ENCODE assay signal across 21 cellular contexts in genomic region chr3:96267577-96267976, GRCh38.
DNase-seq lines count a peak whose midpoint lies in the region; ATAC-seq, FAIRE-seq and TF ChIP-seq lines count a peak whose summit lies in the region.
"Had no signal": no experiment of that assay in that cellular context is flagged by ENCODE, and none has a peak within 500 bp of the region (broad histone marks: within the 10 kb centered on the region; RNA-seq: fewer than 3 reads in every experiment).

No MANE protein-coding gene starts in this region.

- H3K9me1 ChIP-seq in endothelial cell of umbilical vein (replicated peaks; ENCODE audit: control insufficient read depth, extremely low read depth, insufficient read depth, low read length) = no peaks in the 10 kb centered on the region

- CTCF ChIA-PET in endothelial cell of umbilical vein (lab: Charles Lee) = no interaction called here

- peak overlapping the region; percentile 75 for H2AFZ ChIP-seq in endothelial cell of umbilical vein (ENCODE audit: low read depth, low read length)

- POLR2A ChIA-PET in endothelial cell of umbilical vein (lab: Charles Lee) = no interaction called here

- no peaks in the 10 kb centered on the region for H4K20me1 ChIP-seq in endothelial cell of umbilical vein (replicated peaks; ENCODE audit: control insufficient read depth, extremely low read depth, insufficient read depth, low read length)
- H4K20me1 ChIP-seq: BLaER1 had no signal

- H3K9me3 ChIP-seq in RWPE2 (ENCODE audit: severe bottlenecking) = no peaks in the 10 kb centered on the region
- no peaks in the 10 kb centered on the region for H3K9me3 ChIP-seq in endothelial cell of umbilical vein (replicated peaks; ENCODE audit: control insufficient read depth, insufficient read depth, low read length)
- no peaks in the 10 kb centered on the region for H3K9me3 ChIP-seq in small intestine (ENCODE audit: control insufficient read depth, low read depth)
- H3K9me3 ChIP-seq: BLaER1 had no signal

- TF ChIP-seq CTCF in RWPE2 (IDR thresholded peaks at IDR 0.05; ENCODE audit: poor library complexity, severe bottlenecking) (no peak), endothelial cell of umbilical vein (IDR thresholded peaks at IDR 0.05; ENCODE audit: extremely low read depth in 1 of 2, insufficient read depth in 1 of 2, low read depth in 1 of 2, low read length in 2 of 2) (no peak)

- no peaks in the 10 kb centered on the region for H3K79me2 ChIP-seq in endothelial cell of umbilical vein (ENCODE audit: control insufficient read depth, insufficient read depth, low read length)

- H3K27ac ChIP-seq in RWPE2 (ENCODE audit: poor library complexity, severe bottlenecking) (peak overlapping the region; percentile 29), endothelial cell of umbilical vein (ENCODE audit: insufficient read depth, low read depth, low read length) (peak overlapping the region; percentile 84), small intestine (ENCODE audit: low read depth in 1 of 2, low read length in 1 of 2) (no peak overlapping the region)
- H3K27ac ChIP-seq: BLaER1 had no signal

- no peak for TF ChIP-seq POLR2A in endothelial cell of umbilical vein (IDR thresholded peaks at IDR 0.05; ENCODE audit: low read depth, low read length)

- H3K4me3 ChIP-seq in RWPE2 (ENCODE audit: severe bottlenecking) (no peak overlapping the region), endothelial cell of umbilical vein (replicated peaks in 1 of 3; ENCODE audit: insufficient read depth in 1 of 3, low read depth in 1 of 3, low read length in 3 of 3) (peak overlapping the region in 1 of 3 experiments; percentile 27), small intestine (ENCODE audit: low read depth in 1 of 2, low read length in 2 of 2) (no peak overlapping the region)
- H3K4me3 ChIP-seq: BLaER1, GM12878 had no signal

- peak overlapping the region; percentile 87 for H3K4me2 ChIP-seq in endothelial cell of umbilical vein (ENCODE audit: insufficient read depth, low read length)
- H3K4me2 ChIP-seq: BLaER1 had no signal

- dilution Hi-C loops in endothelial cell of umbilical vein (cut with MboI; ENCODE audit: extremely low pct_ligation_motif_present, low sequenced_read_pairs) = no loop called here

- DNase-seq in SIG-M5 treated with dmso at 0.1 percent for 504 hours (lab: John Stamatoyannopoulos, UW; ENCODE audit: unreplicated experiment) = peak; percentile 1
- no peak for DNase-seq in SIG-M5 (lab: John Stamatoyannopoulos, UW)
- no peak for DNase-seq in RWPE2 (ENCODE audit: low spot score)
- DNase-seq in endothelial cell of umbilical vein (ENCODE audit: low read depth, low spot score) = peak; percentile 15
- peak; percentile 15 for DNase-seq in small intestine
- no peak for DNase-seq in HK-2 (ENCODE audit: unreplicated experiment)
- no peak for DNase-seq in GF-D8 (lab: John Stamatoyannopoulos, UW)
- DNase-seq: CD8-positive, alpha-beta T cell; DMS79 treated with DMSO at 0.1 percent for 48 hours; HFFc6; NCI-H1092; NCI-H146; NCI-H2081; NCI-H510A; NCI-H774 had no signal

- ATAC-seq in RWPE2 (ENCODE audit: low read depth) = peak; percentile 24; the same call in 1 of the 3 replicates
- no peak for ATAC-seq in HG03039 (IDR thresholded peaks at IDR 0.05; ENCODE audit: unreplicated experiment)
- ATAC-seq: CD8-positive, alpha-beta T cell; GM12878; SK-N-SH treated with all-trans-retinoic acid at 6 μM for 48 hours had no signal

- WGBS in small intestine, 3 donors = 27 to 49% (median 30%) methylated on average over 3 of the region's 3 CpGs

- H3K27me3 ChIP-seq in RWPE2 (ENCODE audit: insufficient read depth, poor library complexity, severe bottlenecking) (no peaks in the 10 kb centered on the region), endothelial cell of umbilical vein (ENCODE audit: control insufficient read depth in 2 of 2, insufficient read depth in 2 of 2, low read length in 2 of 2) (no peaks in the 10 kb centered on the region), small intestine (ENCODE audit: control insufficient read depth in 2 of 2, insufficient read depth in 2 of 2, low read length in 2 of 2) (no peaks in the 10 kb centered on the region)
- H3K27me3 ChIP-seq: BLaER1 had no signal

- H3K4me1 ChIP-seq in RWPE2 (ENCODE audit: insufficient read depth, poor library complexity, severe bottlenecking) (peaks cover 13% of the 10 kb centered on the region), endothelial cell of umbilical vein (ENCODE audit: control insufficient read depth, extremely low read depth, insufficient read depth, low read length) (peaks cover 41% of the 10 kb centered on the region), small intestine (ENCODE audit: control insufficient read depth in 2 of 2, insufficient read depth in 1 of 2, low read depth in 1 of 2, low read length in 1 of 2) (no peaks in the 10 kb centered on the region)

- intact Hi-C loops in endothelial cell of umbilical vein (cut with micrococcal nuclease) = loop anchor here (1.0 to 2.0 kb wide), 4 partner anchors 41 to 344 kb away; no protein-coding TSS in a partner anchor

- FAIRE-seq in endothelial cell of umbilical vein (lab: Jason Lieb, UNC) = no peak
- no peak for FAIRE-seq in small intestine (lab: Jason Lieb, UNC)
- FAIRE-seq: GM12878, GM18507, HTR-8/SVneo had no signal

- no TSS peak for BruUV-seq in endothelial cell of umbilical vein (replicated peaks; lab: Mats Ljungman, UMichigan)

- H3K36me3 ChIP-seq in RWPE2 (ENCODE audit: low read depth) (no peaks in the 10 kb centered on the region), endothelial cell of umbilical vein (ENCODE audit: control insufficient read depth in 2 of 2, extremely low read depth in 1 of 2, insufficient read depth in 2 of 2, low read length in 2 of 2) (no peaks in the 10 kb centered on the region), small intestine (ENCODE audit: control insufficient read depth in 2 of 2, insufficient read depth in 2 of 2, low read length in 2 of 2) (no peaks in the 10 kb centered on the region)
- H3K36me3 ChIP-seq: BLaER1 had no signal

- H3K9ac ChIP-seq in endothelial cell of umbilical vein (replicated peaks; ENCODE audit: extremely low read depth, insufficient read depth, low read length) = peak overlapping the region; percentile 73
- H3K9ac ChIP-seq: BLaER1 had no signal

TF ChIP-seq in endothelial cell of umbilical vein, 7 proteins besides CTCF, POLR2A, EP300 and RAD21:
- no peak for TF ChIP-seq FOS (IDR thresholded peaks at IDR 0.05; ENCODE audit: borderline replicate concordance, insufficient read depth, low read length)
- TF ChIP-seq MAX (IDR thresholded peaks at IDR 0.05; ENCODE audit: insufficient read depth, insufficient read length) = no peak
- no peak for TF ChIP-seq JUN (IDR thresholded peaks at IDR 0.05; ENCODE audit: borderline replicate concordance, insufficient read depth, insufficient read length, low read depth)
- no peak for TF ChIP-seq EZH2 (IDR thresholded peaks at IDR 0.05; ENCODE audit: borderline replicate concordance, low read depth, low read length, severe bottlenecking)
- TF ChIP-seq GATA2 (IDR thresholded peaks at IDR 0.05; ENCODE audit: insufficient read depth, insufficient read length, low read depth, low read length) = peak; percentile 60
- TF ChIP-seq POLR2AphosphoS5 (IDR thresholded peaks at IDR 0.05; ENCODE audit: insufficient read depth, low read depth, low read length) = peak; percentile 35
- TF ChIP-seq MYC (IDR thresholded peaks at IDR 0.05; ENCODE audit: low read depth, low read length) = no peak

Comparison
In these comparisons a context has a peak if more than half of its experiments do, and no peak if none do; other contexts are left out.
1. DNase-seq: peak in SIG-M5 treated with dmso at 0.1 percent for 504 hours (single experiment), endothelial cell of umbilical vein (single experiment) and small intestine (single experiment); none in SIG-M5 (single experiment), RWPE2 (single experiment), HK-2 (single experiment) and GF-D8 (single experiment).
2. H3K27ac ChIP-seq: peak in RWPE2 (single experiment) and endothelial cell of umbilical vein (single experiment); none in small intestine (0 of 2).